11 cellular contexts compared by ENCODE assay signal in genomic region chr15:95620934-95621579, GRCh38.
DNase-seq lines count a peak whose midpoint lies in the region; ATAC-seq lines count a peak whose summit lies in the region.
"Had no signal": no experiment of that assay in that cellular context is flagged by ENCODE, and none has a peak within 500 bp of the region (broad histone marks: within the 10 kb centered on the region; RNA-seq: fewer than 3 reads in every experiment).

No MANE protein-coding gene starts in this region.

- ATAC-seq in GM19351 (IDR thresholded peaks at IDR 0.05; ENCODE audit: unreplicated experiment) = peak; percentile 47
- no peak for ATAC-seq in GM21423 (IDR thresholded peaks at IDR 0.05; ENCODE audit: unreplicated experiment)

- no peak overlapping the region for H3K27ac ChIP-seq in CD8-positive, alpha-beta memory T cell (ENCODE audit: low read depth, low read length)

- no peak for DNase-seq in CD8-positive, alpha-beta memory T cell
- DNase-seq in OCI-M1 (lab: John Stamatoyannopoulos, UW) = peak; percentile 76
- DNase-seq in iris pigment epithelial cell (ENCODE audit: low read depth) = peak; percentile 89
- DNase-seq in SK-N-DZ (ENCODE audit: low spot score) = no peak
- DNase-seq in NCI-H187 (lab: John Stamatoyannopoulos, UW) = no peak
- DNase-seq in NCI-H774 (lab: John Stamatoyannopoulos, UW) = no peak
- DNase-seq: GDM1, naive B cell, NCI-H524 had no signal

- H3K9me3 ChIP-seq in CD8-positive, alpha-beta memory T cell (ENCODE audit: low read length) = no peaks in the 10 kb centered on the region

- H3K4me3 ChIP-seq in CD8-positive, alpha-beta memory T cell (ENCODE audit: low read length) = peak overlapping the region; percentile 36

- peaks cover 0 to 2% of the 10 kb centered on the region in 2 donors for H3K27me3 Mint-ChIP-seq in CD8-positive, alpha-beta memory T cell
- H3K27me3 Mint-ChIP-seq: naive B cell had no signal

- CTCF ChIA-PET in CD8-positive, alpha-beta memory T cell (lab: Charles Lee) = interaction anchor here (0.7 kb wide), 1 partner anchor 375 kb away, joined by 4 read pairs; no protein-coding TSS in a partner anchor

- H3K36me3 Mint-ChIP-seq in CD8-positive, alpha-beta memory T cell = peaks cover 0 to 22% (median 1%) of the 10 kb centered on the region in 3 donors
- H3K36me3 Mint-ChIP-seq: naive B cell had no signal

- POLR2A ChIA-PET in CD8-positive, alpha-beta memory T cell (lab: Charles Lee) = no interaction called here

- no peaks in the 10 kb centered on the region for H3K27me3 ChIP-seq in CD8-positive, alpha-beta memory T cell (ENCODE audit: insufficient read depth, low read length, poor library complexity, severe bottlenecking)

- H3K4me3 Mint-ChIP-seq in CD8-positive, alpha-beta memory T cell = peak overlapping the region in 5 of 7 donors; percentile 17 to 85 (median 30)
- H3K4me3 Mint-ChIP-seq: naive B cell had no signal

- peaks cover 7 to 13% (median 10%) of the 10 kb centered on the region in 3 donors for H3K4me1 Mint-ChIP-seq in CD8-positive, alpha-beta memory T cell
- H3K4me1 Mint-ChIP-seq: naive B cell had no signal

- H3K27ac Mint-ChIP-seq in CD8-positive, alpha-beta memory T cell = peak overlapping the region in 3 of 8 donors; percentile 6 to 52 (median 29)

- H3K9me3 Mint-ChIP-seq in CD8-positive, alpha-beta memory T cell = peaks cover 0 to 17% (median 12%) of the 10 kb centered on the region in 5 donors

- H3K4me1 ChIP-seq in CD8-positive, alpha-beta memory T cell (ENCODE audit: insufficient read depth, low read length) = peaks cover 7% of the 10 kb centered on the region

- no peaks in the 10 kb centered on the region for H3K36me3 ChIP-seq in CD8-positive, alpha-beta memory T cell (ENCODE audit: insufficient read depth, low read length)

Comparison
In these comparisons a context has a peak if more than half of its experiments do, and no peak if none do; other contexts are left out.
1. DNase-seq: peak in OCI-M1 (single experiment) and iris pigment epithelial cell (single experiment); none in CD8-positive, alpha-beta memory T cell (0 of 5), SK-N-DZ (single experiment), NCI-H187 (0 of 2) and NCI-H774 (single experiment).